Comparison of ENCODE assay signal across 1 cellular context in the genomic region with DNA sequence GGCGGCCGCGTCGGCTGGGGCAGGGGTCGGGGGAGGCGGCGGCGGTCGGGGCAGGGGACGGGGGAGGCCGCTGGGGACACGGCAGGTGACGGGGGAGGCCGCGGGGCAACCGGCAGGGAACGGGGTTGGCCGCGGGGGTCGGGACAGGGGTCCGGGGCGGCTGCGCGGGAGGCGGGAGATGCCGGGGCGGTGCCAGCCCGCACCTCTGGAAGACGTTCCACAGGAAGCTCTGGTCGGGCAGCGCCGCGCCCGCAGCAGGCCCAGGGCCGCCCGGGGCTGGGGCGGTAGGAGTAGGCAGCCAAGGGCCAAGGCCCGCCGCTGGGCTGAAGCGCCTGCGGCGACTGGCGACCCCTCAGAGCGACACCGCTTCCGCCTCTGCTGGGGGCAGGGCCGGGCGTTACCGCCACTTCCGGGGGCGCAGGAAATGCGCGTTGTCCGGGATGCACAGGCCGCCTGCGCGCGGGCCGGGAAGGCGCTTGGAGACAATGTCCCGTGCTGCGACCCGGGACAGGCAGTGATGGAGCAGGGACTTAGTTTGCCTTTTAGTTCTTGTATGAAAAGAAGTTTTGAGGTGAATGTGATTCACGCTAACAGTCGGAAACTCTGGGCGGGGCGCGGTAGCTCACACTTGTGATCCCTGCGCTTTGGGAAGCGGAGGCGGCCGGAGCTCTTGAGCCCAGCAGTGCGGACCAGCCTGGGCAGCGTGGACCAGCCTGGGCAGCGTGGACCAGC.
A peak's percentile ranks its signal among the peaks of the same experiment; 100 is the strongest.
TF ChIP-seq lines count a peak whose summit lies in the region.

No MANE protein-coding gene starts in this region.

TF ChIP-seq in K562, 482 proteins besides CTCF, POLR2A, EP300 and RAD21 (continued from another document and continues in another):
- TF ChIP-seq RBM17 (IDR thresholded peaks at IDR 0.05; ENCODE audit: borderline replicate concordance, low read depth, low read length), result no peak
- TF ChIP-seq BACH1 (tag; IDR thresholded peaks at IDR 0.05), result no peak
- peak; percentile 80 for TF ChIP-seq SIN3B (IDR thresholded peaks at IDR 0.05; ENCODE audit: low read depth)
- peak; percentile 95 for TF ChIP-seq CREB1 (IDR thresholded peaks at IDR 0.05)
- peak; percentile 95 for TF ChIP-seq CREB1 (CRISPR knock-in tag; IDR thresholded peaks at IDR 0.05)
- TF ChIP-seq GTF2E2 (tag; IDR thresholded peaks at IDR 0.05), result no peak
- TF ChIP-seq POLR2B (IDR thresholded peaks at IDR 0.05; ENCODE audit: low read depth, partially characterized antibody), result peak; percentile 78
- 0 out of 2 replicates have a peak, but pooled peaks have one; percentile 14 for TF ChIP-seq TEAD4 (IDR thresholded peaks at IDR 0.05; ENCODE audit: low read length)
- TF ChIP-seq TEAD4 (CRISPR knock-in tag; IDR thresholded peaks at IDR 0.05; ENCODE audit: borderline replicate concordance), result no peak
- TF ChIP-seq, protein P1, sequence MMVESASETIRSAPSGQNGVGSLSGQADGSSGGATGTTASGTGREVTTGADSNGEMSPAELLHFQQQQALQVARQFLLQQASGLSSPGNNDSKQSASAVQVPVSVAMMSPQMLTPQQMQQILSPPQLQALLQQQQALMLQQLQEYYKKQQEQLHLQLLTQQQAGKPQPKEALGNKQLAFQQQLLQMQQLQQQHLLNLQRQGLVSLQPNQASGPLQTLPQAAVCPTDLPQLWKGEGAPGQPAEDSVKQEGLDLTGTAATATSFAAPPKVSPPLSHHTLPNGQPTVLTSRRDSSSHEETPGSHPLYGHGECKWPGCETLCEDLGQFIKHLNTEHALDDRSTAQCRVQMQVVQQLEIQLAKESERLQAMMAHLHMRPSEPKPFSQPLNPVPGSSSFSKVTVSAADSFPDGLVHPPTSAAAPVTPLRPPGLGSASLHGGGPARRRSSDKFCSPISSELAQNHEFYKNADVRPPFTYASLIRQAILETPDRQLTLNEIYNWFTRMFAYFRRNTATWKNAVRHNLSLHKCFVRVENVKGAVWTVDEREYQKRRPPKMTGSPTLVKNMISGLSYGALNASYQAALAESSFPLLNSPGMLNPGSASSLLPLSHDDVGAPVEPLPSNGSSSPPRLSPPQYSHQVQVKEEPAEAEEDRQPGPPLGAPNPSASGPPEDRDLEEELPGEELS (CRISPR knock-in tag; IDR thresholded peaks at IDR 0.05; ENCODE audit: borderline replicate concordance), result no peak
- peak; percentile 61; the same call in 1 of the 2 replicates for TF ChIP-seq ESRRA (IDR thresholded peaks at IDR 0.05; ENCODE audit: borderline replicate concordance, low read depth)
- peak; percentile 50 for TF ChIP-seq TAF9B (IDR thresholded peaks at IDR 0.05; ENCODE audit: partially characterized antibody)
- peak; percentile 84 for TF ChIP-seq FUS (optimal IDR thresholded peaks at IDR 0.05; ENCODE audit: low read depth, low read length)
- no peak for TF ChIP-seq NR1H2 (CRISPR knock-in tag; IDR thresholded peaks at IDR 0.05)
- TF ChIP-seq ELF1 (tag; IDR thresholded peaks at IDR 0.05), result peak; percentile 98
- TF ChIP-seq ZNF24 (IDR thresholded peaks at IDR 0.05), result no peak
- TF ChIP-seq RNF2 (IDR thresholded peaks at IDR 0.05), result peak; percentile 66
- TF ChIP-seq WHSC1 (IDR thresholded peaks at IDR 0.05; ENCODE audit: low read length), result no peak
- no peak for TF ChIP-seq MAFF (IDR thresholded peaks at IDR 0.05; ENCODE audit: low read length)
- TF ChIP-seq U2AF1 (optimal IDR thresholded peaks at IDR 0.05; ENCODE audit: low read depth, low read length), result peak; percentile 89
- no peak for TF ChIP-seq KHSRP (IDR thresholded peaks at IDR 0.05)
- TF ChIP-seq GABPB1 (CRISPR knock-in tag; IDR thresholded peaks at IDR 0.05), result peak; percentile 91
- peak; percentile 84 for TF ChIP-seq CBX1 (IDR thresholded peaks at IDR 0.05; ENCODE audit: low read depth)
- peak in 1 of 2 experiments; percentile 40; a peak in 1 of 3 replicates for TF ChIP-seq CBX3 (IDR thresholded peaks at IDR 0.05; ENCODE audit: borderline replicate concordance in 1 of 2, low read length in 2 of 2)
- TF ChIP-seq, protein P2, sequence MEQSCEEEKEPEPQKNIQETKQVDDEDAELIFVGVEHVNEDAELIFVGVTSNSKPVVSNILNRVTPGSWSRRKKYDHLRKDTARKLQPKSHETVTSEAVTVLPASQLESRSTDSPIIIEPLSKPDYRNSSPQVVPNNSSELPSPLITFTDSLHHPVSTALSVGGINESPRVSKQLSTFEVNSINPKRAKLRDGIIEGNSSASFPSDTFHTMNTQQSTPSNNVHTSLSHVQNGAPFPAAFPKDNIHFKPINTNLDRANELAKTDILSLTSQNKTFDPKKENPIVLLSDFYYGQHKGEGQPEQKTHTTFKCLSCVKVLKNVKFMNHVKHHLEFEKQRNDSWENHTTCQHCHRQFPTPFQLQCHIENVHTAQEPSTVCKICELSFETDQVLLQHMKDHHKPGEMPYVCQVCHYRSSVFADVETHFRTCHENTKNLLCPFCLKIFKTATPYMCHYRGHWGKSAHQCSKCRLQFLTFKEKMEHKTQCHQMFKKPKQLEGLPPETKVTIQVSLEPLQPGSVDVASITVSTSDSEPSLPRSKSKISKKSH (CRISPR knock-in tag; IDR thresholded peaks at IDR 0.05), result no peak
- TF ChIP-seq, protein P3, sequence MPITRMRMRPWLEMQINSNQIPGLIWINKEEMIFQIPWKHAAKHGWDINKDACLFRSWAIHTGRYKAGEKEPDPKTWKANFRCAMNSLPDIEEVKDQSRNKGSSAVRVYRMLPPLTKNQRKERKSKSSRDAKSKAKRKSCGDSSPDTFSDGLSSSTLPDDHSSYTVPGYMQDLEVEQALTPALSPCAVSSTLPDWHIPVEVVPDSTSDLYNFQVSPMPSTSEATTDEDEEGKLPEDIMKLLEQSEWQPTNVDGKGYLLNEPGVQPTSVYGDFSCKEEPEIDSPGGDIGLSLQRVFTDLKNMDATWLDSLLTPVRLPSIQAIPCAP (CRISPR knock-in tag; IDR thresholded peaks at IDR 0.05; ENCODE audit: borderline replicate concordance), result no peak
- 0 out of 2 replicates have a peak, but pooled peaks have one; percentile 33 for TF ChIP-seq ZFP1 (CRISPR knock-in tag; IDR thresholded peaks at IDR 0.05)
- peak; percentile 90 for TF ChIP-seq TAF1 (IDR thresholded peaks at IDR 0.05; ENCODE audit: control insufficient read depth, extremely low read depth, insufficient read depth, low read length, severe bottlenecking)
- peak; percentile 93 for TF ChIP-seq CXXC5 (CRISPR knock-in tag; IDR thresholded peaks at IDR 0.05)
- TF ChIP-seq, protein P4, sequence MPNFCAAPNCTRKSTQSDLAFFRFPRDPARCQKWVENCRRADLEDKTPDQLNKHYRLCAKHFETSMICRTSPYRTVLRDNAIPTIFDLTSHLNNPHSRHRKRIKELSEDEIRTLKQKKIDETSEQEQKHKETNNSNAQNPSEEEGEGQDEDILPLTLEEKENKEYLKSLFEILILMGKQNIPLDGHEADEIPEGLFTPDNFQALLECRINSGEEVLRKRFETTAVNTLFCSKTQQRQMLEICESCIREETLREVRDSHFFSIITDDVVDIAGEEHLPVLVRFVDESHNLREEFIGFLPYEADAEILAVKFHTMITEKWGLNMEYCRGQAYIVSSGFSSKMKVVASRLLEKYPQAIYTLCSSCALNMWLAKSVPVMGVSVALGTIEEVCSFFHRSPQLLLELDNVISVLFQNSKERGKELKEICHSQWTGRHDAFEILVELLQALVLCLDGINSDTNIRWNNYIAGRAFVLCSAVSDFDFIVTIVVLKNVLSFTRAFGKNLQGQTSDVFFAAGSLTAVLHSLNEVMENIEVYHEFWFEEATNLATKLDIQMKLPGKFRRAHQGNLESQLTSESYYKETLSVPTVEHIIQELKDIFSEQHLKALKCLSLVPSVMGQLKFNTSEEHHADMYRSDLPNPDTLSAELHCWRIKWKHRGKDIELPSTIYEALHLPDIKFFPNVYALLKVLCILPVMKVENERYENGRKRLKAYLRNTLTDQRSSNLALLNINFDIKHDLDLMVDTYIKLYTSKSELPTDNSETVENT (CRISPR knock-in tag; IDR thresholded peaks at IDR 0.05), result peak; percentile 71; the same call in 1 of the 2 replicates
- TF ChIP-seq FOXP1 (CRISPR knock-in tag; IDR thresholded peaks at IDR 0.05), result peak; percentile 54; the same call in 1 of the 2 replicates
- peak; percentile 15 for TF ChIP-seq HNRNPK (IDR thresholded peaks at IDR 0.05; ENCODE audit: low read depth, low read length, poor library complexity, severe bottlenecking)
- peak; percentile 77 for TF ChIP-seq ZBTB17 (CRISPR knock-in tag; IDR thresholded peaks at IDR 0.05)
- TF ChIP-seq, protein P5, sequence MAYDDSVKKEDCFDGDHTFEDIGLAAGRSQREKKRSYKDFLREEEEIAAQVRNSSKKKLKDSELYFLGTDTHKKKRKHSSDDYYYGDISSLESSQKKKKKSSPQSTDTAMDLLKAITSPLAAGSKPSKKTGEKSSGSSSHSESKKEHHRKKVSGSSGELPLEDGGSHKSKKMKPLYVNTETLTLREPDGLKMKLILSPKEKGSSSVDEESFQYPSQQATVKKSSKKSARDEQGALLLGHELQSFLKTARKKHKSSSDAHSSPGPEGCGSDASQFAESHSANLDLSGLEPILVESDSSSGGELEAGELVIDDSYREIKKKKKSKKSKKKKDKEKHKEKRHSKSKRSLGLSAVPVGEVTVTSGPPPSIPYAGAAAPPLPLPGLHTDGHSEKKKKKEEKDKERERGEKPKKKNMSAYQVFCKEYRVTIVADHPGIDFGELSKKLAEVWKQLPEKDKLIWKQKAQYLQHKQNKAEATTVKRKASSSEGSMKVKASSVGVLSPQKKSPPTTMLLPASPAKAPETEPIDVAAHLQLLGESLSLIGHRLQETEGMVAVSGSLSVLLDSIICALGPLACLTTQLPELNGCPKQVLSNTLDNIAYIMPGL (CRISPR knock-in tag; IDR thresholded peaks at IDR 0.05), result no peak
- 0 out of 4 replicates have a peak, but pooled peaks of 1 of the 2 experiments have one; percentile 14 for TF ChIP-seq SIX5 (IDR thresholded peaks at IDR 0.05; ENCODE audit: borderline replicate concordance in 1 of 2, insufficient read depth in 1 of 2, low read depth in 1 of 2, low read length in 2 of 2)
- TF ChIP-seq HDAC1 (IDR thresholded peaks at IDR 0.05), result peak in 1 of 2 experiments; percentile 36; a peak in 1 of 4 replicates
- TF ChIP-seq, protein P6, sequence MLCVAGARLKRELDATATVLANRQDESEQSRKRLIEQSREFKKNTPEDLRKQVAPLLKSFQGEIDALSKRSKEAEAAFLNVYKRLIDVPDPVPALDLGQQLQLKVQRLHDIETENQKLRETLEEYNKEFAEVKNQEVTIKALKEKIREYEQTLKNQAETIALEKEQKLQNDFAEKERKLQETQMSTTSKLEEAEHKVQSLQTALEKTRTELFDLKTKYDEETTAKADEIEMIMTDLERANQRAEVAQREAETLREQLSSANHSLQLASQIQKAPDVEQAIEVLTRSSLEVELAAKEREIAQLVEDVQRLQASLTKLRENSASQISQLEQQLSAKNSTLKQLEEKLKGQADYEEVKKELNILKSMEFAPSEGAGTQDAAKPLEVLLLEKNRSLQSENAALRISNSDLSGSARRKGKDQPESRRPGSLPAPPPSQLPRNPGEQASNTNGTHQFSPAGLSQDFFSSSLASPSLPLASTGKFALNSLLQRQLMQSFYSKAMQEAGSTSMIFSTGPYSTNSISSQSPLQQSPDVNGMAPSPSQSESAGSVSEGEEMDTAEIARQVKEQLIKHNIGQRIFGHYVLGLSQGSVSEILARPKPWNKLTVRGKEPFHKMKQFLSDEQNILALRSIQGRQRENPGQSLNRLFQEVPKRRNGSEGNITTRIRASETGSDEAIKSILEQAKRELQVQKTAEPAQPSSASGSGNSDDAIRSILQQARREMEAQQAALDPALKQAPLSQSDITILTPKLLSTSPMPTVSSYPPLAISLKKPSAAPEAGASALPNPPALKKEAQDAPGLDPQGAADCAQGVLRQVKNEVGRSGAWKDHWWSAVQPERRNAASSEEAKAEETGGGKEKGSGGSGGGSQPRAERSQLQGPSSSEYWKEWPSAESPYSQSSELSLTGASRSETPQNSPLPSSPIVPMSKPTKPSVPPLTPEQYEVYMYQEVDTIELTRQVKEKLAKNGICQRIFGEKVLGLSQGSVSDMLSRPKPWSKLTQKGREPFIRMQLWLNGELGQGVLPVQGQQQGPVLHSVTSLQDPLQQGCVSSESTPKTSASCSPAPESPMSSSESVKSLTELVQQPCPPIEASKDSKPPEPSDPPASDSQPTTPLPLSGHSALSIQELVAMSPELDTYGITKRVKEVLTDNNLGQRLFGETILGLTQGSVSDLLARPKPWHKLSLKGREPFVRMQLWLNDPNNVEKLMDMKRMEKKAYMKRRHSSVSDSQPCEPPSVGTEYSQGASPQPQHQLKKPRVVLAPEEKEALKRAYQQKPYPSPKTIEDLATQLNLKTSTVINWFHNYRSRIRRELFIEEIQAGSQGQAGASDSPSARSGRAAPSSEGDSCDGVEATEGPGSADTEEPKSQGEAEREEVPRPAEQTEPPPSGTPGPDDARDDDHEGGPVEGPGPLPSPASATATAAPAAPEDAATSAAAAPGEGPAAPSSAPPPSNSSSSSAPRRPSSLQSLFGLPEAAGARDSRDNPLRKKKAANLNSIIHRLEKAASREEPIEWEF (CRISPR knock-in tag; IDR thresholded peaks at IDR 0.05), result no peak
- peak; percentile 78 for TF ChIP-seq C11orf30 (IDR thresholded peaks at IDR 0.05; ENCODE audit: low read depth)
- peak in 1 of 2 experiments; percentile 39; a peak in 1 of 4 replicates for TF ChIP-seq TRIM24 (IDR thresholded peaks at IDR 0.05)
- TF ChIP-seq, protein P7, sequence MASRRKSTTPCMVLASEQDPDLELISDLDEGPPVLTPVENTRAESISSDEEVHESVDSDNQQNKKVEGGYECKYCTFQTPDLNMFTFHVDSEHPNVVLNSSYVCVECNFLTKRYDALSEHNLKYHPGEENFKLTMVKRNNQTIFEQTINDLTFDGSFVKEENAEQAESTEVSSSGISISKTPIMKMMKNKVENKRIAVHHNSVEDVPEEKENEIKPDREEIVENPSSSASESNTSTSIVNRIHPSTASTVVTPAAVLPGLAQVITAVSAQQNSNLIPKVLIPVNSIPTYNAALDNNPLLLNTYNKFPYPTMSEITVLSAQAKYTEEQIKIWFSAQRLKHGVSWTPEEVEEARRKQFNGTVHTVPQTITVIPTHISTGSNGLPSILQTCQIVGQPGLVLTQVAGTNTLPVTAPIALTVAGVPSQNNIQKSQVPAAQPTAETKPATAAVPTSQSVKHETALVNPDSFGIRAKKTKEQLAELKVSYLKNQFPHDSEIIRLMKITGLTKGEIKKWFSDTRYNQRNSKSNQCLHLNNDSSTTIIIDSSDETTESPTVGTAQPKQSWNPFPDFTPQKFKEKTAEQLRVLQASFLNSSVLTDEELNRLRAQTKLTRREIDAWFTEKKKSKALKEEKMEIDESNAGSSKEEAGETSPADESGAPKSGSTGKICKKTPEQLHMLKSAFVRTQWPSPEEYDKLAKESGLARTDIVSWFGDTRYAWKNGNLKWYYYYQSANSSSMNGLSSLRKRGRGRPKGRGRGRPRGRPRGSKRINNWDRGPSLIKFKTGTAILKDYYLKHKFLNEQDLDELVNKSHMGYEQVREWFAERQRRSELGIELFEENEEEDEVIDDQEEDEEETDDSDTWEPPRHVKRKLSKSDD (conservative IDR thresholded peaks at IDR 0.05; ENCODE audit: low read length), result 0 out of 2 replicates have a peak, but pooled peaks have one; percentile 53
- TF ChIP-seq, protein P8, sequence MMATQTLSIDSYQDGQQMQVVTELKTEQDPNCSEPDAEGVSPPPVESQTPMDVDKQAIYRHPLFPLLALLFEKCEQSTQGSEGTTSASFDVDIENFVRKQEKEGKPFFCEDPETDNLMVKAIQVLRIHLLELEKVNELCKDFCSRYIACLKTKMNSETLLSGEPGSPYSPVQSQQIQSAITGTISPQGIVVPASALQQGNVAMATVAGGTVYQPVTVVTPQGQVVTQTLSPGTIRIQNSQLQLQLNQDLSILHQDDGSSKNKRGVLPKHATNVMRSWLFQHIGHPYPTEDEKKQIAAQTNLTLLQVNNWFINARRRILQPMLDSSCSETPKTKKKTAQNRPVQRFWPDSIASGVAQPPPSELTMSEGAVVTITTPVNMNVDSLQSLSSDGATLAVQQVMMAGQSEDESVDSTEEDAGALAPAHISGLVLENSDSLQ (IDR thresholded peaks at IDR 0.05), result no peak
